ENCODE assay signal across 23 cellular contexts in genomic region chr5:32848681-32849080, GRCh38.
A peak's percentile ranks its signal among the peaks of the same experiment; 100 is the strongest.
DNase-seq lines count a peak whose midpoint lies in the region; ATAC-seq, FAIRE-seq and TF ChIP-seq lines count a peak whose summit lies in the region.
"Had no signal": no experiment of that assay in that cellular context is flagged by ENCODE, and none has a peak within 500 bp of the region (broad histone marks: within the 10 kb centered on the region; RNA-seq: fewer than 3 reads in every experiment).

No MANE protein-coding gene starts in this region.

- no peak overlapping the region for H3K9ac ChIP-seq in astrocyte (ENCODE audit: low read length)
- H3K9ac ChIP-seq: GM23248 had no signal

- no peaks in the 10 kb centered on the region for H3K79me2 ChIP-seq in astrocyte (ENCODE audit: insufficient read depth, low read length)
- H3K79me2 ChIP-seq in osteoblast (ENCODE audit: insufficient read depth, low read length), result no peaks in the 10 kb centered on the region

- H3K4me3 Mint-ChIP-seq in astrocyte (ENCODE audit: unreplicated experiment), result no peak overlapping the region
- no peak overlapping the region for H3K4me3 Mint-ChIP-seq in glutamatergic neuron (ENCODE audit: unreplicated experiment)
- H3K4me3 Mint-ChIP-seq in activated CD8-positive, alpha-beta T cell treated with anti-CD3 and anti-CD28 coated beads for 36 hours, result no peak overlapping the region

- H3K36me3 ChIP-seq in astrocyte (ENCODE audit: insufficient read depth, low read length), result no peaks in the 10 kb centered on the region
- H3K36me3 ChIP-seq in osteoblast (ENCODE audit: insufficient read depth, low read length), result no peaks in the 10 kb centered on the region
- H3K36me3 ChIP-seq in spleen, result no peaks in the 10 kb centered on the region

- CTCF ChIA-PET in activated CD8-positive, alpha-beta T cell treated with anti-CD3 and anti-CD28 coated beads for 36 hours (lab: Charles Lee), result no interaction called here

- H3K4me1 ChIP-seq in astrocyte (ENCODE audit: insufficient read depth, low read length) (peaks cover 14% of the 10 kb centered on the region), osteoblast (ENCODE audit: insufficient read depth, low read length) (peaks cover 34% of the 10 kb centered on the region), spleen (no peaks in the 10 kb centered on the region)

- 73 to 90% (median 80%) methylated on average over 3 of the region's 3 CpGs for WGBS in spleen, 5 donors

- H2AFZ ChIP-seq in astrocyte (ENCODE audit: low read depth, low read length) (no peak overlapping the region), osteoblast (ENCODE audit: low read length) (no peak overlapping the region)
- H2AFZ ChIP-seq: GM23248 had no signal

- no peak overlapping the region for H3K27ac ChIP-seq in astrocyte (ENCODE audit: low read depth, low read length)
- H3K27ac ChIP-seq in osteoblast (ENCODE audit: low read depth, low read length), result peak overlapping the region; percentile 11
- H3K27ac ChIP-seq in spleen, result no peak overlapping the region
- H3K27ac ChIP-seq: GM23248 had no signal

- H3K27ac Mint-ChIP-seq in astrocyte (ENCODE audit: unreplicated experiment) (no peak overlapping the region), glutamatergic neuron (ENCODE audit: unreplicated experiment) (no peak overlapping the region)
- no peak overlapping the region for H3K27ac Mint-ChIP-seq in activated CD8-positive, alpha-beta T cell treated with anti-CD3 and anti-CD28 coated beads for 36 hours

- H4K20me1 ChIP-seq in astrocyte (ENCODE audit: insufficient read depth, low read length) (no peaks in the 10 kb centered on the region), osteoblast (ENCODE audit: insufficient read depth, low read length) (no peaks in the 10 kb centered on the region)

- H3K36me3 Mint-ChIP-seq in astrocyte (ENCODE audit: low read depth, unreplicated experiment), result no peaks in the 10 kb centered on the region
- no peaks in the 10 kb centered on the region for H3K36me3 Mint-ChIP-seq in glutamatergic neuron (ENCODE audit: unreplicated experiment)
- no peaks in the 10 kb centered on the region for H3K36me3 Mint-ChIP-seq in activated CD8-positive, alpha-beta T cell treated with anti-CD3 and anti-CD28 coated beads for 36 hours (ENCODE audit: low read depth)

- intact Hi-C loops in spleen (cut with DNase I; ENCODE audit: low total_unique reads), result no loop called here
- intact Hi-C loops in activated CD8-positive, alpha-beta T cell treated with anti-CD3 and anti-CD28 coated beads for 36 hours (cut with micrococcal nuclease), result no loop called here

- ATAC-seq in GM19463 (IDR thresholded peaks at IDR 0.05; ENCODE audit: unreplicated experiment), result no peak
- no peak for ATAC-seq in activated CD8-positive, alpha-beta T cell treated with anti-CD3 and anti-CD28 coated beads for 36 hours
- ATAC-seq: HepG2, K562 had no signal

- peaks cover 18% of the 10 kb centered on the region for H3K4me1 Mint-ChIP-seq in astrocyte (ENCODE audit: low read depth, unreplicated experiment)
- peaks cover 5% of the 10 kb centered on the region for H3K4me1 Mint-ChIP-seq in glutamatergic neuron (ENCODE audit: low read depth, unreplicated experiment)
- H3K4me1 Mint-ChIP-seq in activated CD8-positive, alpha-beta T cell treated with anti-CD3 and anti-CD28 coated beads for 36 hours (ENCODE audit: low read depth), result no peaks in the 10 kb centered on the region

- H3K9me3 Mint-ChIP-seq in astrocyte (ENCODE audit: unreplicated experiment) (peaks cover 5% of the 10 kb centered on the region), glutamatergic neuron (ENCODE audit: unreplicated experiment) (peaks cover 1% of the 10 kb centered on the region)
- H3K9me3 Mint-ChIP-seq in activated CD8-positive, alpha-beta T cell treated with anti-CD3 and anti-CD28 coated beads for 36 hours, result no peaks in the 10 kb centered on the region

- FAIRE-seq in astrocyte (lab: Jason Lieb, UNC), result no peak
- FAIRE-seq: GM18507, HepG2, K562, RCC 7860 had no signal

- peaks cover 14% of the 10 kb centered on the region for H3K27me3 Mint-ChIP-seq in astrocyte (ENCODE audit: low read depth, unreplicated experiment)
- H3K27me3 Mint-ChIP-seq in glutamatergic neuron (ENCODE audit: unreplicated experiment), result peaks cover 2% of the 10 kb centered on the region
- no peaks in the 10 kb centered on the region for H3K27me3 Mint-ChIP-seq in activated CD8-positive, alpha-beta T cell treated with anti-CD3 and anti-CD28 coated beads for 36 hours

- H3K4me3 ChIP-seq in astrocyte (ENCODE audit: insufficient read depth, low read depth, low read length) (no peak overlapping the region), osteoblast (ENCODE audit: insufficient read depth, low read length) (no peak overlapping the region), spleen (no peak overlapping the region)
- H3K4me3 ChIP-seq: GM23248, K562 had no signal

- TF ChIP-seq POLR2A in spleen (IDR thresholded peaks at IDR 0.05), result no peak

- no peaks in the 10 kb centered on the region for H3K27me3 ChIP-seq in astrocyte (ENCODE audit: insufficient read depth, low read length)
- no peaks in the 10 kb centered on the region for H3K27me3 ChIP-seq in osteoblast (ENCODE audit: insufficient read depth, low read length)
- peaks cover 0 to 5% (median 0%) of the 10 kb centered on the region in 7 donors for H3K27me3 ChIP-seq in spleen (replicated peaks in 1 of 7)

- peak; percentile 34 for DNase-seq in EL
- DNase-seq in astrocyte (ENCODE audit: low read depth), result peak; percentile 49
- peak; percentile 77 for DNase-seq in fibroblast of gingiva (ENCODE audit: low read depth)
- DNase-seq in osteoblast (ENCODE audit: insufficient read length, low spot score, missing footprints), result no peak
- DNase-seq in spleen, result no peak
- DNase-seq in glutamatergic neuron, result no peak
- no peak for DNase-seq in activated CD8-positive, alpha-beta T cell treated with anti-CD3 and anti-CD28 coated beads for 36 hours
- DNase-seq: Calu3, DND-41, GM23248, H7, MV-4-11, NCI-H1105, NCI-H1436 treated with DMSO at 0.1 percent for 48 hours, NCI-H187 treated with DMSO at 0.1 percent for 48 hours, NCI-H2171 treated with DMSO at 0.1 percent for 48 hours, NCI-H524, NCI-H748 treated with DMSO at 0.1 percent for 48 hours had no signal

- H3K4me2 ChIP-seq in astrocyte (ENCODE audit: low read length) (no peak overlapping the region), osteoblast (ENCODE audit: insufficient read depth, low read length) (no peak overlapping the region)

- POLR2A ChIA-PET in activated CD8-positive, alpha-beta T cell treated with anti-CD3 and anti-CD28 coated beads for 36 hours (lab: Charles Lee), result no interaction called here

- H3K9me3 ChIP-seq in astrocyte (ENCODE audit: insufficient read depth, low read depth, low read length), result no peaks in the 10 kb centered on the region
- no peaks in the 10 kb centered on the region for H3K9me3 ChIP-seq in osteoblast (ENCODE audit: low read depth, low read length)
- peaks cover 0 to 4% (median 0%) of the 10 kb centered on the region in 8 donors for H3K9me3 ChIP-seq in spleen

- TF ChIP-seq CTCF in astrocyte (IDR thresholded peaks at IDR 0.05; ENCODE audit: insufficient read depth, low read depth, low read length) (no peak), osteoblast (IDR thresholded peaks at IDR 0.05; ENCODE audit: extremely low read depth, low read depth, low read length) (no peak), spleen (IDR thresholded peaks at IDR 0.05 in 8 of 11, conservative IDR thresholded peaks at IDR 0.05 in 3 of 11) (no peak), glutamatergic neuron (IDR thresholded peaks at IDR 0.05; ENCODE audit: partially characterized antibody, unreplicated experiment) (no peak)
- TF ChIP-seq CTCF in activated CD8-positive, alpha-beta T cell treated with anti-CD3 and anti-CD28 coated beads for 36 hours (IDR thresholded peaks at IDR 0.05), result no peak

Comparison
In these comparisons a context has a peak if more than half of its experiments do, and no peak if none do; other contexts are left out.
1. DNase-seq: peak in EL (single experiment), astrocyte (single experiment) and fibroblast of gingiva (single experiment); none in osteoblast (single experiment), spleen (single experiment), glutamatergic neuron (single experiment) and activated CD8-positive, alpha-beta T cell treated with anti-CD3 and anti-CD28 coated beads for 36 hours (single experiment).